Comparison of ENCODE assay signal across 1 cellular context in genomic region chr12:19018302-19018980, GRCh38.
TF ChIP-seq lines count a peak whose summit lies in the region.

No MANE protein-coding gene starts in this region.

TF ChIP-seq in HCT116, 20 proteins besides CTCF, POLR2A, EP300 and RAD21 (continued from another document):
- TF ChIP-seq FOSL1 (IDR thresholded peaks at IDR 0.05; ENCODE audit: low read depth) (peak; percentile 34; the same call in 1 of the 2 replicates), EGR1 (IDR thresholded peaks at IDR 0.05; ENCODE audit: low read depth) (no peak)
TF ChIP-seq in HCT116: peak in this region for 3.
